In genomic region chr19:42242512-42243409, GRCh38 we compare ENCODE assay signal across 1 cellular context.
TF ChIP-seq lines count a peak whose summit lies in the region.

GSK3A (minus strand) TSS chr19:42242602; CDS start chr19:42242465, 137 bp downstream.

TF ChIP-seq in HepG2, 621 proteins besides CTCF, POLR2A, EP300 and RAD21 (continued from another document and continues in another):
- TF ChIP-seq ELK4 (CRISPR knock-in tag; IDR thresholded peaks at IDR 0.05; ENCODE audit: borderline replicate concordance), result peak; percentile 17; the same call in 1 of the 2 replicates
- peak; percentile 77; the same call in 1 of the 2 replicates for TF ChIP-seq ZNF232 (CRISPR knock-in tag; IDR thresholded peaks at IDR 0.05; ENCODE audit: borderline replicate concordance)
- peak; percentile 65 for TF ChIP-seq KLF12 (CRISPR knock-in tag; IDR thresholded peaks at IDR 0.05; ENCODE audit: borderline replicate concordance)
- TF ChIP-seq ETV6 (CRISPR knock-in tag; conservative IDR thresholded peaks at IDR 0.05), result 0 out of 2 replicates have a peak, but pooled peaks have one; percentile 44
- TF ChIP-seq AGO2 (optimal IDR thresholded peaks at IDR 0.05; ENCODE audit: low read depth, low read length), result peak; percentile 39
- peak; percentile 5 for TF ChIP-seq SRSF1 (optimal IDR thresholded peaks at IDR 0.05; ENCODE audit: low read depth, low read length)
- TF ChIP-seq KDM2A (CRISPR knock-in tag; IDR thresholded peaks at IDR 0.05; ENCODE audit: borderline replicate concordance, low read depth), result peak; percentile 70
- peak; percentile 79; the same call in 1 of the 2 replicates for TF ChIP-seq THRA (CRISPR knock-in tag; IDR thresholded peaks at IDR 0.05; ENCODE audit: borderline replicate concordance)
- peak; percentile 49; the same call in 1 of the 2 replicates for TF ChIP-seq FOXK2 (IDR thresholded peaks at IDR 0.05)
- TF ChIP-seq YY1 (IDR thresholded peaks at IDR 0.05; ENCODE audit: insufficient read depth, insufficient replicate concordance, low read depth, low read length), result peak; percentile 84
- peak in 1 of 2 experiments; percentile 6; a peak in 1 of 4 replicates for TF ChIP-seq MAFK (conservative IDR thresholded peaks at IDR 0.05 in 1 of 2, IDR thresholded peaks at IDR 0.05 in 1 of 2; ENCODE audit: low read length in 2 of 2)
- TF ChIP-seq ZNF329 (CRISPR knock-in tag; IDR thresholded peaks at IDR 0.05; ENCODE audit: low read depth), result peak; percentile 36; the same call in 1 of the 2 replicates
- peak; percentile 38 for TF ChIP-seq POGZ (CRISPR knock-in tag; IDR thresholded peaks at IDR 0.05)
- no peak for TF ChIP-seq SIX1 (CRISPR knock-in tag; IDR thresholded peaks at IDR 0.05; ENCODE audit: borderline replicate concordance)
- TF ChIP-seq, protein P1, sequence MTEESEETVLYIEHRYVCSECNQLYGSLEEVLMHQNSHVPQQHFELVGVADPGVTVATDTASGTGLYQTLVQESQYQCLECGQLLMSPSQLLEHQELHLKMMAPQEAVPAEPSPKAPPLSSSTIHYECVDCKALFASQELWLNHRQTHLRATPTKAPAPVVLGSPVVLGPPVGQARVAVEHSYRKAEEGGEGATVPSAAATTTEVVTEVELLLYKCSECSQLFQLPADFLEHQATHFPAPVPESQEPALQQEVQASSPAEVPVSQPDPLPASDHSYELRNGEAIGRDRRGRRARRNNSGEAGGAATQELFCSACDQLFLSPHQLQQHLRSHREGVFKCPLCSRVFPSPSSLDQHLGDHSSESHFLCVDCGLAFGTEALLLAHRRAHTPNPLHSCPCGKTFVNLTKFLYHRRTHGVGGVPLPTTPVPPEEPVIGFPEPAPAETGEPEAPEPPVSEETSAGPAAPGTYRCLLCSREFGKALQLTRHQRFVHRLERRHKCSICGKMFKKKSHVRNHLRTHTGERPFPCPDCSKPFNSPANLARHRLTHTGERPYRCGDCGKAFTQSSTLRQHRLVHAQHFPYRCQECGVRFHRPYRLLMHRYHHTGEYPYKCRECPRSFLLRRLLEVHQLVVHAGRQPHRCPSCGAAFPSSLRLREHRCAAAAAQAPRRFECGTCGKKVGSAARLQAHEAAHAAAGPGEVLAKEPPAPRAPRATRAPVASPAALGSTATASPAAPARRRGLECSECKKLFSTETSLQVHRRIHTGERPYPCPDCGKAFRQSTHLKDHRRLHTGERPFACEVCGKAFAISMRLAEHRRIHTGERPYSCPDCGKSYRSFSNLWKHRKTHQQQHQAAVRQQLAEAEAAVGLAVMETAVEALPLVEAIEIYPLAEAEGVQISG (CRISPR knock-in tag; IDR thresholded peaks at IDR 0.05), result peak; percentile 91
- TF ChIP-seq POLR2AphosphoS2 (IDR thresholded peaks at IDR 0.05; ENCODE audit: low read depth, low read length), result peak; percentile 77; the same call in 1 of the 2 replicates
- no peak for TF ChIP-seq ZNF782 (CRISPR knock-in tag; IDR thresholded peaks at IDR 0.05; ENCODE audit: borderline replicate concordance)
- TF ChIP-seq ZMAT3 (CRISPR knock-in tag; conservative IDR thresholded peaks at IDR 0.05), result no peak
- peak; percentile 85 for TF ChIP-seq TFDP1 (CRISPR knock-in tag; IDR thresholded peaks at IDR 0.05; ENCODE audit: borderline replicate concordance)
- peak; percentile 84; the same call in 1 of the 2 replicates for TF ChIP-seq KDM5B (CRISPR knock-in tag; IDR thresholded peaks at IDR 0.05; ENCODE audit: borderline replicate concordance)
- TF ChIP-seq ZNF776 (CRISPR knock-in tag; IDR thresholded peaks at IDR 0.05), result peak; percentile 87
- TF ChIP-seq HDAC2 (CRISPR knock-in tag; IDR thresholded peaks at IDR 0.05), result peak; percentile 38; the same call in 1 of the 2 replicates
- TF ChIP-seq HNRNPL (IDR thresholded peaks at IDR 0.05; ENCODE audit: low read depth, low read length), result no peak
- no peak for TF ChIP-seq ZNF841 (CRISPR knock-in tag; IDR thresholded peaks at IDR 0.05; ENCODE audit: borderline replicate concordance)
- TF ChIP-seq, protein P2, sequence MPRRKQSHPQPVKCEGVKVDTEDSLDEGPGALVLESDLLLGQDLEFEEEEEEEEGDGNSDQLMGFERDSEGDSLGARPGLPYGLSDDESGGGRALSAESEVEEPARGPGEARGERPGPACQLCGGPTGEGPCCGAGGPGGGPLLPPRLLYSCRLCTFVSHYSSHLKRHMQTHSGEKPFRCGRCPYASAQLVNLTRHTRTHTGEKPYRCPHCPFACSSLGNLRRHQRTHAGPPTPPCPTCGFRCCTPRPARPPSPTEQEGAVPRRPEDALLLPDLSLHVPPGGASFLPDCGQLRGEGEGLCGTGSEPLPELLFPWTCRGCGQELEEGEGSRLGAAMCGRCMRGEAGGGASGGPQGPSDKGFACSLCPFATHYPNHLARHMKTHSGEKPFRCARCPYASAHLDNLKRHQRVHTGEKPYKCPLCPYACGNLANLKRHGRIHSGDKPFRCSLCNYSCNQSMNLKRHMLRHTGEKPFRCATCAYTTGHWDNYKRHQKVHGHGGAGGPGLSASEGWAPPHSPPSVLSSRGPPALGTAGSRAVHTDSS (CRISPR knock-in tag; conservative IDR thresholded peaks at IDR 0.05), result peak; percentile 97; the same call in 1 of the 2 replicates
- TF ChIP-seq, protein P3, sequence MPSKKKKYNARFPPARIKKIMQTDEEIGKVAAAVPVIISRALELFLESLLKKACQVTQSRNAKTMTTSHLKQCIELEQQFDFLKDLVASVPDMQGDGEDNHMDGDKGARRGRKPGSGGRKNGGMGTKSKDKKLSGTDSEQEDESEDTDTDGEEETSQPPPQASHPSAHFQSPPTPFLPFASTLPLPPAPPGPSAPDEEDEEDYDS (CRISPR knock-in tag; IDR thresholded peaks at IDR 0.05), result peak; percentile 83
- TF ChIP-seq HNF4A (CRISPR knock-in tag; IDR thresholded peaks at IDR 0.05), result peak; percentile 70
- peak; percentile 66; the same call in 1 of the 2 replicates for TF ChIP-seq MEF2D (CRISPR knock-in tag; IDR thresholded peaks at IDR 0.05)
- TF ChIP-seq SP4 (CRISPR knock-in tag; IDR thresholded peaks at IDR 0.05), result peak; percentile 66
- TF ChIP-seq, protein P4, sequence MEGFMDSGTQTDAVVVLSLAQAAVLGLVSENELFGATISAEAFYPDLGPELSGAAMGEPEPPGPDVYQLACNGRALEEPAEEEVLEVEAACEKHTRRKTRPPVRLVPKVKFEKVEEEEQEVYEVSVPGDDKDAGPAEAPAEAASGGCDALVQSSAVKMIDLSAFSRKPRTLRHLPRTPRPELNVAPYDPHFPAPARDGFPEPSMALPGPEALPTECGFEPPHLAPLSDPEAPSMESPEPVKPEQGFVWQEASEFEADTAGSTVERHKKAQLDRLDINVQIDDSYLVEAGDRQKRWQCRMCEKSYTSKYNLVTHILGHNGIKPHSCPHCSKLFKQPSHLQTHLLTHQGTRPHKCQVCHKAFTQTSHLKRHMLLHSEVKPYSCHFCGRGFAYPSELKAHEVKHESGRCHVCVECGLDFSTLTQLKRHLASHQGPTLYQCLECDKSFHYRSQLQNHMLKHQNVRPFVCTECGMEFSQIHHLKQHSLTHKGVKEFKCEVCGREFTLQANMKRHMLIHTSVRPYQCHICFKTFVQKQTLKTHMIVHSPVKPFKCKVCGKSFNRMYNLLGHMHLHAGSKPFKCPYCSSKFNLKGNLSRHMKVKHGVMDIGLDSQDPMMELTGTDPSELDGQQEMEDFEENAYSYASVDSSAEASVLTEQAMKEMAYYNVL (CRISPR knock-in tag; IDR thresholded peaks at IDR 0.05; ENCODE audit: borderline replicate concordance), result peak; percentile 35; the same call in 1 of the 2 replicates
- no peak for TF ChIP-seq DNMT1 (CRISPR knock-in tag; IDR thresholded peaks at IDR 0.05)
- TF ChIP-seq ZBTB2 (CRISPR knock-in tag; IDR thresholded peaks at IDR 0.05; ENCODE audit: low read depth), result peak; percentile 26; the same call in 1 of the 2 replicates
- no peak for TF ChIP-seq SATB2 (CRISPR knock-in tag; IDR thresholded peaks at IDR 0.05)
- peak; percentile 30; the same call in 1 of the 2 replicates for TF ChIP-seq ZNF891 (CRISPR knock-in tag; IDR thresholded peaks at IDR 0.05)
- TF ChIP-seq ATF2 (CRISPR knock-in tag; IDR thresholded peaks at IDR 0.05), result peak; percentile 81; the same call in 1 of the 2 replicates
- TF ChIP-seq ZBED4 (CRISPR knock-in tag; IDR thresholded peaks at IDR 0.05; ENCODE audit: borderline replicate concordance), result peak; percentile 59; the same call in 1 of the 2 replicates
